10 cellular contexts compared by ENCODE assay signal in the genomic region with DNA sequence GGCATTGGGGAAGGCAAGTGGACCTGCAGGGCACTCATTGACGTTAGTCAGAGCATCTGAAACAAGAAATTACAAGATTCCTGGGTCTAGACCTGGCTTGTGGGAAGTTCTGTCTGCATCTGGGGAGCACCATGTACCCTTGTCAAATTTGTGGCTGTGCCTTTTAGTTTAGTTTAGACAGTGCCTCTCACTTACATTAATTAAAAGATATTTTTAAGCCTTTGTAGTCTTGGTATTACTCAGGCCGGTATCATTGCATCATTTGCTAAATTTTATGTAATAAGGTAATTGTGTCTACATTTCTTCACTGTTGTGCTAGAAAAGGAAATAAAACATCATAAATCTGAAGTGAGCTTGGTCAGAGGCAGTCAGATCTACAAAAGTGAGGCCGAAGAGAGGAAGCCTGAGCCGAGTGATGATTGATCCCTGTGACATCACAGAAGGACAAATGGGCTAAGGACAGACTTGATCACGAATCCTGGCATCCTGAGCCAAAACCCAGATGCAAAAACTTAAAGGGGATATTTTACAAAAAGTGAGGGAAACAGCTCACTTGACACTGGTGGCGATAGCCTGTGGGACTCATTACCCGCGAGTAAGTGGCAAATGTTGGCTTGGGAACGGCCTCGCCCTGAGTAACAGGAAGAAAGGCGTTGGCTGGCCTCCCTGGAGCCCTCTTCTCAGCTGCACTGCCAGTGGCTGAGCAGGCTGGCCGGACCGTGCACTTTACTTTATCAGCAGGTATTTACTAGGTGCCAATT.
DNase-seq lines count a peak whose midpoint lies in the region; ATAC-seq and TF ChIP-seq lines count a peak whose summit lies in the region.
"Had no signal": no experiment of that assay in that cellular context is flagged by ENCODE, and none has a peak within 500 bp of the region (broad histone marks: within the 10 kb centered on the region; RNA-seq: fewer than 3 reads in every experiment).

No MANE protein-coding gene starts in this region.

- no peaks in the 10 kb centered on the region for H3K27me3 Mint-ChIP-seq in MCF 10A (ENCODE audit: insufficient read depth, unreplicated experiment)

- H3K27me3 ChIP-seq in breast epithelium (no peaks in the 10 kb centered on the region), muscle layer of duodenum (ENCODE audit: low read depth, low read length) (no peaks in the 10 kb centered on the region)

- H3K27ac Mint-ChIP-seq in MCF 10A (ENCODE audit: low read depth, unreplicated experiment) = no peak overlapping the region

- no peaks in the 10 kb centered on the region for H3K9me3 Mint-ChIP-seq in MCF 10A (ENCODE audit: unreplicated experiment)
- H3K9me3 Mint-ChIP-seq: WTC11 had no signal

- BruUV-seq in MCF 10A (replicated peaks; lab: Mats Ljungman, UMichigan) = no TSS peak

- peak overlapping the region; percentile 10 to 74 for H3K27ac ChIP-seq in breast epithelium
- peak overlapping the region; percentile 85 for H3K27ac ChIP-seq in muscle layer of duodenum (ENCODE audit: low read length)

- H3K9me3 ChIP-seq in breast epithelium (no peaks in the 10 kb centered on the region), muscle layer of duodenum (ENCODE audit: control insufficient read depth in 1 of 2, low read length in 2 of 2) (no peaks in the 10 kb centered on the region)

- peaks cover 12% of the 10 kb centered on the region for H3K4me1 Mint-ChIP-seq in MCF 10A (ENCODE audit: insufficient read depth, unreplicated experiment)

- POLR2A ChIA-PET in MCF 10A (lab: Yijun Ruan, JAX) = no interaction called here

- ATAC-seq in esophagus mucosa (peak; percentile 87), HG02623 (IDR thresholded peaks at IDR 0.05; ENCODE audit: unreplicated experiment) (no peak), HG03039 (IDR thresholded peaks at IDR 0.05; ENCODE audit: unreplicated experiment) (no peak)
- ATAC-seq: WTC11 had no signal

- TF ChIP-seq CTCF in breast epithelium (IDR thresholded peaks at IDR 0.05) = no peak
- TF ChIP-seq CTCF in MCF 10A (IDR thresholded peaks at IDR 0.05; ENCODE audit: unreplicated experiment) = no peak

- intact Hi-C loops in breast epithelium (cut with DNase I; ENCODE audit: low total_unique reads) = no loop called here
- intact Hi-C loops in MCF 10A (cut with micrococcal nuclease) = no loop called here

- H3K36me3 Mint-ChIP-seq in MCF 10A (ENCODE audit: insufficient read depth, unreplicated experiment) = peaks cover 6% of the 10 kb centered on the region

- TF ChIP-seq POLR2A in breast epithelium (IDR thresholded peaks at IDR 0.05) = no peak

- no peaks in the 10 kb centered on the region for H3K36me3 ChIP-seq in breast epithelium
- H3K36me3 ChIP-seq in muscle layer of duodenum (ENCODE audit: control insufficient read depth in 1 of 2, insufficient read depth in 2 of 2, low read length in 2 of 2) = peaks cover 0 to 3% of the 10 kb centered on the region in 2 donors

- H3K4me3 ChIP-seq in breast epithelium (peak overlapping the region in 1 of 3 donors; percentile 15), muscle layer of duodenum (ENCODE audit: low read depth in 1 of 2, low read length in 2 of 2) (peak overlapping the region in 1 of 2 donors; percentile 12)

- peaks cover 0 to 4% of the 10 kb centered on the region in 2 donors for H3K4me1 ChIP-seq in breast epithelium
- peaks cover 37 to 46% of the 10 kb centered on the region in 2 donors for H3K4me1 ChIP-seq in muscle layer of duodenum (ENCODE audit: control insufficient read depth in 1 of 2, insufficient read depth in 2 of 2, low read length in 2 of 2)

- CTCF ChIA-PET in MCF 10A (lab: Yijun Ruan, JAX) = interaction anchor here (0.5 kb wide), 1 partner anchor 18 kb away, joined by 4 read pairs; no protein-coding TSS in a partner anchor

- H3K4me3 Mint-ChIP-seq in MCF 10A (ENCODE audit: unreplicated experiment) = no peak overlapping the region
- H3K4me3 Mint-ChIP-seq: WTC11 had no signal

- DNase-seq in breast epithelium (ENCODE audit: low spot score in 2 of 2) = no peak
- DNase-seq in MCF 10A (ENCODE audit: unreplicated experiment) = no peak
- DNase-seq in activated CD8-positive, alpha-beta memory T cell treated with anti-CD3 and anti-CD28 coated beads, Interleukin-2, amount 50 U/mL, for 48 hours = no peak
- no peak for DNase-seq in HPDE6-E6E7 (ENCODE audit: extremely low spot score)
- DNase-seq: activated effector memory CD4-positive, alpha-beta T cell treated with anti-CD3 and anti-CD28 coated beads, Interleukin-2, amount 50 U/mL, for 16 hours had no signal
